17 cellular contexts compared by ENCODE assay signal in genomic region chr6:156378853-156379252, GRCh38.
DNase-seq lines count a peak whose midpoint lies in the region; ATAC-seq and TF ChIP-seq lines count a peak whose summit lies in the region.
"Had no signal": no experiment of that assay in that cellular context is flagged by ENCODE, and none has a peak within 500 bp of the region (broad histone marks: within the 10 kb centered on the region; RNA-seq: fewer than 3 reads in every experiment).

No MANE protein-coding gene starts in this region.

- intact Hi-C loops in Right ventricle myocardium inferior (cut with DNase I), result no loop called here

- no peaks in the 10 kb centered on the region for H3K36me3 Mint-ChIP-seq in effector memory CD8-positive, alpha-beta T cell (ENCODE audit: insufficient read depth)
- no peaks in the 10 kb centered on the region for H3K36me3 Mint-ChIP-seq in stimulated activated effector memory CD8-positive, alpha-beta T cell treated with anti-CD3 and anti-CD28 coated beads, Interleukin-12 subunit alpha, Interleukin-12 subunit beta, amount 100 ng/mL, for 72 hours

- TF ChIP-seq CTCF in GM12873 (IDR thresholded peaks at IDR 0.05; ENCODE audit: insufficient read depth, low read depth, low read length, missing control alignments), result peak; percentile 28

- H3K9me3 Mint-ChIP-seq in effector memory CD8-positive, alpha-beta T cell, result no peaks in the 10 kb centered on the region
- no peaks in the 10 kb centered on the region for H3K9me3 Mint-ChIP-seq in stimulated activated effector memory CD8-positive, alpha-beta T cell treated with anti-CD3 and anti-CD28 coated beads, Interleukin-12 subunit alpha, Interleukin-12 subunit beta, amount 100 ng/mL, for 72 hours
- H3K9me3 Mint-ChIP-seq: activated CD8-positive, alpha-beta T cell treated with anti-CD3 and anti-CD28 coated beads for 36 hours; activated T-cell treated with anti-CD3 and anti-CD28 coated beads, Interleukin-2, amount 50 U/mL, for 24 hours had no signal

- no peak overlapping the region for H3K27ac Mint-ChIP-seq in effector memory CD8-positive, alpha-beta T cell
- H3K27ac Mint-ChIP-seq in stimulated activated effector memory CD8-positive, alpha-beta T cell treated with anti-CD3 and anti-CD28 coated beads, Interleukin-12 subunit alpha, Interleukin-12 subunit beta, amount 100 ng/mL, for 72 hours, result no peak overlapping the region
- H3K27ac Mint-ChIP-seq: activated CD8-positive, alpha-beta T cell treated with anti-CD3 and anti-CD28 coated beads for 36 hours; activated T-cell treated with anti-CD3 and anti-CD28 coated beads, Interleukin-2, amount 50 U/mL, for 24 hours had no signal

- H3K4me1 Mint-ChIP-seq in effector memory CD8-positive, alpha-beta T cell (ENCODE audit: low read depth in 2 of 2), result no peaks in the 10 kb centered on the region
- no peaks in the 10 kb centered on the region for H3K4me1 Mint-ChIP-seq in stimulated activated effector memory CD8-positive, alpha-beta T cell treated with anti-CD3 and anti-CD28 coated beads, Interleukin-12 subunit alpha, Interleukin-12 subunit beta, amount 100 ng/mL, for 72 hours

- H3K27me3 Mint-ChIP-seq in effector memory CD8-positive, alpha-beta T cell, result no peaks in the 10 kb centered on the region
- H3K27me3 Mint-ChIP-seq: activated CD8-positive, alpha-beta T cell treated with anti-CD3 and anti-CD28 coated beads for 36 hours; activated T-cell treated with anti-CD3 and anti-CD28 coated beads, Interleukin-2, amount 50 U/mL, for 24 hours had no signal

- DNase-seq in NAMALWA (ENCODE audit: low spot score) (peak; percentile 20), foreskin melanocyte (no peak), Right ventricle myocardium inferior (ENCODE audit: missing footprints) (no peak), DMS53 treated with DMSO at 0.1 percent for 48 hours (lab: John Stamatoyannopoulos, UW; ENCODE audit: unreplicated experiment) (no peak)
- no peak for DNase-seq in effector memory CD8-positive, alpha-beta T cell
- no peak for DNase-seq in stimulated activated effector memory CD8-positive, alpha-beta T cell treated with anti-CD3 and anti-CD28 coated beads, Interleukin-12 subunit alpha, Interleukin-12 subunit beta, amount 100 ng/mL, for 72 hours (ENCODE audit: low spot score in 2 of 2)
- DNase-seq: activated CD8-positive, alpha-beta T cell treated with anti-CD3 and anti-CD28 coated beads for 36 hours; activated naive CD4-positive, alpha-beta T cell treated with anti-CD3 and anti-CD28 coated beads, Interleukin-2, amount 50 U/mL, for 16 hours; activated T-cell treated with anti-CD3 and anti-CD28 coated beads, Interleukin-2, amount 50 U/mL, for 24 hours; aorta; Caco-2; effector CD4-positive, alpha-beta T cell; GM23248; NCI-H510A treated with DMSO at 0.1 percent for 48 hours; occipital lobe; SHP77 treated with DMSO at 0.1 percent for 48 hours had no signal

- H3K4me3 Mint-ChIP-seq in effector memory CD8-positive, alpha-beta T cell, result no peak overlapping the region
- H3K4me3 Mint-ChIP-seq in stimulated activated effector memory CD8-positive, alpha-beta T cell treated with anti-CD3 and anti-CD28 coated beads, Interleukin-12 subunit alpha, Interleukin-12 subunit beta, amount 100 ng/mL, for 72 hours, result no peak overlapping the region
- H3K4me3 Mint-ChIP-seq: activated CD8-positive, alpha-beta T cell treated with anti-CD3 and anti-CD28 coated beads for 36 hours; activated T-cell treated with anti-CD3 and anti-CD28 coated beads, Interleukin-2, amount 50 U/mL, for 24 hours had no signal

- ATAC-seq in effector memory CD8-positive, alpha-beta T cell (replicated peaks), result peak; percentile 50
- ATAC-seq in stimulated activated effector memory CD8-positive, alpha-beta T cell treated with anti-CD3 and anti-CD28 coated beads, Interleukin-12 subunit alpha, Interleukin-12 subunit beta, amount 100 ng/mL, for 72 hours, result peak; percentile 44
- ATAC-seq in Right ventricle myocardium inferior, result no peak
- ATAC-seq: activated CD8-positive, alpha-beta T cell treated with anti-CD3 and anti-CD28 coated beads for 36 hours had no signal
